Comparison of ENCODE assay signal across 10 cellular contexts in the genomic region with DNA sequence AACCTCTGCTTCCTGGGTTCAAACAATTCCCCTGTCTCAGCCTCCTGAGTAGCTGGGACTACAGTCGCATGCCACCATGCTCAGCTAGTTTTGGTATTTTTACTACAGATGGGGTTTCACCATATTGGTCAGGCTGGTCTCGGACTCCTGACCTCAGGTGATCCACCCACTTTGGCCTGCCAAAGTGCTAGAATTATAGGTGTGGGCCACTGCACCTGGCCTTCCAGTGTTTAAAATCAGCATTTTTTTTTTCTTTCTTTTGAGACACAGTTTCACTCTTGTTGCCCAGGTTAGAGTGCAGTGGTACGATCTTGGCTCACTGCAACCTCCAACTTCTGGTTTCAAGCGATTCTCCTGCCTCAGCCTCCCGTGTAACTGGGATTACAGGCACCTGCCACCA. TPM values are rescaled to one million over a fixed set of nuclear protein-coding genes. Genes with fewer than 3 reads are reported as not detected.
DNase-seq lines count a peak whose midpoint lies in the region; ATAC-seq, FAIRE-seq and TF ChIP-seq lines count a peak whose summit lies in the region.
"Not testable (repeated sequence)": the region's sequence is repeated elsewhere in the genome, so short reads cannot be mapped to it uniquely, and the experiment has no call there.
"Had no signal": no experiment of that assay in that cellular context is flagged by ENCODE, and none has a peak within 500 bp of the region (broad histone marks: within the 10 kb centered on the region; RNA-seq: fewer than 3 reads in every experiment).

No MANE protein-coding gene starts in this region.

- H3K9me3 Mint-ChIP-seq in stimulated activated naive B cell treated with anti-CD40 and anti-IgM and Interleukin-4, amounts not matched to agents 10 μg/mL and 1 μg/mL and 100 μg/mL, for 72 hours, result not testable (repeated sequence)

- FAIRE-seq in kidney (lab: Jason Lieb, UNC), result not testable (repeated sequence)

- peak overlapping the region in 1 of 2 donors; percentile 6 for H3K4me3 Mint-ChIP-seq in stimulated activated naive B cell treated with anti-CD40 and anti-IgM and Interleukin-4, amounts not matched to agents 10 μg/mL and 1 μg/mL and 100 μg/mL, for 72 hours

- H3K27me3 Mint-ChIP-seq in stimulated activated naive B cell treated with anti-CD40 and anti-IgM and Interleukin-4, amounts not matched to agents 10 μg/mL and 1 μg/mL and 100 μg/mL, for 72 hours, result not testable (repeated sequence)

- H3K27ac ChIP-seq in kidney (ENCODE audit: low read depth in 2 of 2, low read length in 2 of 2), result not testable (repeated sequence)

- not testable (repeated sequence) for H3K4me3 ChIP-seq in kidney (ENCODE audit: low read length in 2 of 2)

- not testable (repeated sequence) for TF ChIP-seq CTCF in kidney (IDR thresholded peaks at IDR 0.05; ENCODE audit: borderline replicate concordance, extremely low read depth, insufficient read depth)

- DNase-seq in RPMI8226 (peak; percentile 87), kidney (peak; percentile 1)
- DNase-seq in stimulated activated naive B cell treated with anti-CD40 and anti-IgM and Interleukin-4, amounts not matched to agents 10 μg/mL and 1 μg/mL and 100 μg/mL, for 72 hours, result not testable (repeated sequence)

- H3K9me3 ChIP-seq in kidney (ENCODE audit: control insufficient read depth in 1 of 2, low read length in 2 of 2), result not testable (repeated sequence)

- H3K27ac Mint-ChIP-seq in stimulated activated naive B cell treated with anti-CD40 and anti-IgM and Interleukin-4, amounts not matched to agents 10 μg/mL and 1 μg/mL and 100 μg/mL, for 72 hours, result peak overlapping the region; percentile 56

- not testable (repeated sequence) for H3K9ac ChIP-seq in kidney (ENCODE audit: low read length in 2 of 2)

- not testable (repeated sequence) for H3K36me3 ChIP-seq in kidney (ENCODE audit: control insufficient read depth in 1 of 2, insufficient read depth in 2 of 2, low read length in 2 of 2)

- peaks cover 19 to 64% of the 10 kb centered on the region in 2 donors for H3K4me1 Mint-ChIP-seq in stimulated activated naive B cell treated with anti-CD40 and anti-IgM and Interleukin-4, amounts not matched to agents 10 μg/mL and 1 μg/mL and 100 μg/mL, for 72 hours

- H3K36me3 Mint-ChIP-seq in stimulated activated naive B cell treated with anti-CD40 and anti-IgM and Interleukin-4, amounts not matched to agents 10 μg/mL and 1 μg/mL and 100 μg/mL, for 72 hours, result peaks cover 21 to 22% of the 10 kb centered on the region in 2 donors

- not testable (repeated sequence) for H3K4me1 ChIP-seq in kidney (ENCODE audit: control insufficient read depth in 1 of 2, insufficient read depth in 1 of 2, low read depth in 1 of 2, low read length in 2 of 2)

- ATAC-seq in GM18498 (IDR thresholded peaks at IDR 0.05; ENCODE audit: unreplicated experiment), result peak; percentile 40
- ATAC-seq in GM18858 (IDR thresholded peaks at IDR 0.05; ENCODE audit: unreplicated experiment), result peak; percentile 47
- peak; percentile 40 for ATAC-seq in HG03354 (IDR thresholded peaks at IDR 0.05; ENCODE audit: poor library complexity, severe bottlenecking, unreplicated experiment)
- peak; percentile 43 to 47 for ATAC-seq in stimulated activated naive B cell treated with anti-CD40 and anti-IgM and Interleukin-4, amounts not matched to agents 10 μg/mL and 1 μg/mL and 100 μg/mL, for 72 hours (replicated peaks)

- intact Hi-C loops in kidney (cut with DNase I), result not testable (repeated sequence)

RNA-seq across cellular contexts. Expression of a gene that starts 5.3 kb away (rescaled TPM):
- 3.0 TPM for total RNA-seq in kidney
- polyA plus RNA-seq in kidney (ENCODE audit: insufficient read depth, low read depth, low replicate concordance), result not detected
- total RNA-seq: Caco-2; CD4-positive, alpha-beta T cell; GM23338 had no signal
- polyA plus RNA-seq: BJ, GM23338 had no signal

RNA-seq across cellular contexts. Expression of a gene that starts 6.2 kb away (rescaled TPM):
- 107 TPM for total RNA-seq in kidney
- polyA plus RNA-seq in kidney (ENCODE audit: insufficient read depth, low read depth, low replicate concordance), result 14.3 TPM

RNA-seq across cellular contexts. Expression of a gene that starts 28.4 kb away (rescaled TPM):
- total RNA-seq in kidney, result 12.4 TPM
- 4.9 TPM for polyA plus RNA-seq in kidney (ENCODE audit: insufficient read depth, low read depth, low replicate concordance)

RNA-seq across cellular contexts. Expression of a gene that starts 54.5 kb away (rescaled TPM):
- total RNA-seq in kidney, result 99.0 TPM
- 48.3 TPM for polyA plus RNA-seq in kidney (ENCODE audit: insufficient read depth, low read depth, low replicate concordance)
